In genomic region chr1:228836427-228836826, GRCh38 we compare ENCODE assay signal across 1 cellular context.
TF ChIP-seq lines count a peak whose summit lies in the region.

No MANE protein-coding gene starts in this region.

TF ChIP-seq in HepG2, 621 proteins besides CTCF, POLR2A, EP300 and RAD21 (continued from another document):
- peak; percentile 65; the same call in 1 of the 2 replicates for TF ChIP-seq SAP130 (CRISPR knock-in tag; IDR thresholded peaks at IDR 0.05; ENCODE audit: low read depth)
- peak; percentile 43; the same call in 1 of the 2 replicates for TF ChIP-seq GATA4 (IDR thresholded peaks at IDR 0.05; ENCODE audit: borderline replicate concordance, low read depth)
- no peak for TF ChIP-seq HNRNPK (IDR thresholded peaks at IDR 0.05; ENCODE audit: low read depth, low read length, poor library complexity, severe bottlenecking)
- no peak for TF ChIP-seq ZNF530 (CRISPR knock-in tag; IDR thresholded peaks at IDR 0.05; ENCODE audit: low read depth)
- TF ChIP-seq MAFG (CRISPR knock-in tag; IDR thresholded peaks at IDR 0.05), result no peak
- peak; percentile 60; the same call in 1 of the 2 replicates for TF ChIP-seq PITX1 (CRISPR knock-in tag; IDR thresholded peaks at IDR 0.05)
- peak; percentile 95 for TF ChIP-seq GFI1 (CRISPR knock-in tag; IDR thresholded peaks at IDR 0.05; ENCODE audit: borderline replicate concordance)
- TF ChIP-seq ZNF234 (CRISPR knock-in tag; conservative IDR thresholded peaks at IDR 0.05), result no peak
- 0 out of 2 replicates have a peak, but pooled peaks have one; percentile 62 for TF ChIP-seq HMG20B (CRISPR knock-in tag; conservative IDR thresholded peaks at IDR 0.05)
- peak; percentile 52; the same call in 1 of the 2 replicates for TF ChIP-seq ZSCAN25 (CRISPR knock-in tag; IDR thresholded peaks at IDR 0.05)
- TF ChIP-seq ISL2 (CRISPR knock-in tag; IDR thresholded peaks at IDR 0.05), result 0 out of 2 replicates have a peak, but pooled peaks have one; percentile 41
- no peak for TF ChIP-seq ZFAT (CRISPR knock-in tag; conservative IDR thresholded peaks at IDR 0.05)
- no peak for TF ChIP-seq CERS6 (CRISPR knock-in tag; IDR thresholded peaks at IDR 0.05)
- no peak for TF ChIP-seq CC2D1A (CRISPR knock-in tag; IDR thresholded peaks at IDR 0.05)
- no peak for TF ChIP-seq MBD4 (IDR thresholded peaks at IDR 0.05; ENCODE audit: borderline replicate concordance, low read length)
- TF ChIP-seq KDM1A (CRISPR knock-in tag; IDR thresholded peaks at IDR 0.05), result peak; percentile 69
- no peak for TF ChIP-seq SRF (IDR thresholded peaks at IDR 0.05; ENCODE audit: low read depth, low read length)
- TF ChIP-seq ATF2 (CRISPR knock-in tag; IDR thresholded peaks at IDR 0.05), result peak; percentile 84
- TF ChIP-seq ZNF34 (CRISPR knock-in tag; IDR thresholded peaks at IDR 0.05; ENCODE audit: borderline replicate concordance), result no peak
- peak; percentile 39; the same call in 1 of the 2 replicates for TF ChIP-seq KDM2A (CRISPR knock-in tag; IDR thresholded peaks at IDR 0.05; ENCODE audit: borderline replicate concordance, low read depth)
- 0 out of 2 replicates have a peak, but pooled peaks have one; percentile 19 for TF ChIP-seq HNF1A (IDR thresholded peaks at IDR 0.05; ENCODE audit: low read depth)
- peak; percentile 71; the same call in 1 of the 2 replicates for TF ChIP-seq HNF1A (CRISPR knock-in tag; IDR thresholded peaks at IDR 0.05; ENCODE audit: borderline replicate concordance)
- 0 out of 2 replicates have a peak, but pooled peaks have one; percentile 56 for TF ChIP-seq DRAP1 (CRISPR knock-in tag; IDR thresholded peaks at IDR 0.05)
